ENCODE assay signal across 8 cellular contexts in genomic region chr3:195657475-195658372, GRCh38.
DNase-seq lines count a peak whose midpoint lies in the region; ATAC-seq and TF ChIP-seq lines count a peak whose summit lies in the region.
"Not testable (repeated sequence)": the region's sequence is repeated elsewhere in the genome, so short reads cannot be mapped to it uniquely, and the experiment has no call there.

No MANE protein-coding gene starts in this region.

- 4 to 39% (median 6%) methylated on average over 9 to 98 of the region's 99 CpGs for WGBS in spleen, 5 donors
- 4 to 6% methylated on average over 59 to 97 of the region's 99 CpGs for WGBS in aorta, 2 donors

- TF ChIP-seq CTCF in epithelial cell of esophagus (IDR thresholded peaks at IDR 0.05; ENCODE audit: insufficient read depth, low read depth, low read length, missing control alignments); lower lobe of right lung (IDR thresholded peaks at IDR 0.05); spleen (IDR thresholded peaks at IDR 0.05 in 8 of 11, conservative IDR thresholded peaks at IDR 0.05 in 3 of 11): not testable (repeated sequence)

- H3K4me3 Mint-ChIP-seq in activated T-cell treated with anti-CD3 and anti-CD28 coated beads, Interleukin-2, amount 50 U/mL, for 72 hours = peak overlapping the region; percentile 82 to 87

- not testable (repeated sequence) for H3K9me3 Mint-ChIP-seq in activated T-cell treated with anti-CD3 and anti-CD28 coated beads, Interleukin-2, amount 50 U/mL, for 72 hours

- peak overlapping the region; percentile 93 for H3K27ac Mint-ChIP-seq in activated T-cell treated with anti-CD3 and anti-CD28 coated beads, Interleukin-2, amount 50 U/mL, for 72 hours

- not testable (repeated sequence) for H3K9me3 ChIP-seq in lower lobe of right lung; spleen; aorta (ENCODE audit: control insufficient read depth, low read length)

- peak overlapping the region; percentile 56 for H3K4me3 ChIP-seq in epithelial cell of esophagus (ENCODE audit: low read length)
- peak overlapping the region; percentile 71 for H3K4me3 ChIP-seq in lower lobe of right lung
- peak overlapping the region; percentile 36 to 84 (median 50) for H3K4me3 ChIP-seq in spleen
- peak overlapping the region; percentile 48 to 72 for H3K4me3 ChIP-seq in aorta (ENCODE audit: low read length in 2 of 2)

- not testable (repeated sequence) for H3K36me3 Mint-ChIP-seq in activated T-cell treated with anti-CD3 and anti-CD28 coated beads, Interleukin-2, amount 50 U/mL, for 72 hours (ENCODE audit: insufficient read depth in 2 of 2)

- peak; percentile 71 for TF ChIP-seq POLR2A in GM18951 (IDR thresholded peaks at IDR 0.05; ENCODE audit: extremely low read depth, insufficient read depth, insufficient read length)
- TF ChIP-seq POLR2A in spleen (IDR thresholded peaks at IDR 0.05) = not testable (repeated sequence)

- not testable (repeated sequence) for H3K27me3 ChIP-seq in lower lobe of right lung (ENCODE audit: low read depth); spleen (replicated peaks in 1 of 7); aorta (ENCODE audit: control insufficient read depth in 1 of 2, insufficient read depth in 2 of 2, low read length in 1 of 2)

- H3K36me3 ChIP-seq in lower lobe of right lung; spleen; aorta (ENCODE audit: control insufficient read depth in 1 of 2, insufficient read depth in 2 of 2, low read length in 1 of 2): not testable (repeated sequence)

- intact Hi-C loops in lower lobe of right lung (cut with DNase I); spleen (cut with DNase I; ENCODE audit: low total_unique reads); aorta (cut with DNase I): not testable (repeated sequence)

- H3K4me1 Mint-ChIP-seq in activated T-cell treated with anti-CD3 and anti-CD28 coated beads, Interleukin-2, amount 50 U/mL, for 72 hours (ENCODE audit: low read depth) = peaks cover 14% of the 10 kb centered on the region

- not testable (repeated sequence) for H3K27me3 Mint-ChIP-seq in activated T-cell treated with anti-CD3 and anti-CD28 coated beads, Interleukin-2, amount 50 U/mL, for 72 hours (ENCODE audit: low read depth)

- ATAC-seq in HG02981 (IDR thresholded peaks at IDR 0.05; ENCODE audit: unreplicated experiment) = peak; percentile 75
- peak; percentile 90 for ATAC-seq in activated T-cell treated with anti-CD3 and anti-CD28 coated beads, Interleukin-2, amount 50 U/mL, for 72 hours (replicated peaks in 1 of 2)
- ATAC-seq in lower lobe of right lung = peak; percentile 97 to 99
- ATAC-seq in aorta (ENCODE audit: low FRiP score) = peak; percentile 99

- not testable (repeated sequence) for H3K4me1 ChIP-seq in lower lobe of right lung; aorta (ENCODE audit: control insufficient read depth in 1 of 2, insufficient read depth in 2 of 2, low read length in 2 of 2)
- peaks cover 0 to 21% (median 0%) of the 10 kb centered on the region in 6 donors for H3K4me1 ChIP-seq in spleen

- DNase-seq in activated T-cell treated with anti-CD3 and anti-CD28 coated beads, Interleukin-2, amount 50 U/mL, for 72 hours = peak; percentile 83 to 94
- peak; percentile 56 for DNase-seq in epithelial cell of esophagus (ENCODE audit: low read depth)
- DNase-seq in lower lobe of right lung = peak; percentile 91
- DNase-seq in spleen = not testable (repeated sequence)
- peak; percentile 94 to 97 for DNase-seq in aorta

- H3K27ac ChIP-seq in lower lobe of right lung (peak overlapping the region; percentile 86), spleen (peak overlapping the region in 7 of 8 donors; percentile 74 to 93 (median 81)), aorta (ENCODE audit: low read depth in 1 of 2, low read length in 2 of 2) (peak overlapping the region in 1 of 2 donors; percentile 18)

- in situ Hi-C loops in GM18951 (cut with MboI; ENCODE audit: low sequenced_read_pairs, unreplicated experiment) = not testable (repeated sequence)

TF ChIP-seq in PFSK-1, 5 proteins besides CTCF, POLR2A, EP300 and RAD21:
- TF ChIP-seq POLR2AphosphoS5 (IDR thresholded peaks at IDR 0.05; ENCODE audit: low read depth, low read length) (peak; percentile 45), TAF1 (IDR thresholded peaks at IDR 0.05; ENCODE audit: borderline replicate concordance, insufficient read depth, low read length) (0 out of 2 replicates have a peak, but pooled peaks have one; percentile 17)
